ENCODE assay signal across 36 cellular contexts in genomic region chr1:11617741-11618140, GRCh38.
"Had no signal": no experiment of that assay in that cellular context is flagged by ENCODE, and none has a peak within 500 bp of the region (broad histone marks: within the 10 kb centered on the region; RNA-seq: fewer than 3 reads in every experiment).

No MANE protein-coding gene starts in this region.

- H3K4me1 ChIP-seq: ascending aorta, body of pancreas, breast epithelium had no signal

- H3K27ac ChIP-seq: ascending aorta, body of pancreas, brain microvascular endothelial cell, breast epithelium, VCaP had no signal

- H3K27me3 Mint-ChIP-seq: activated naive CD4-positive, alpha-beta T cell treated with anti-CD3 and anti-CD28 coated beads, Interleukin-2, amount 50 U/mL, for 24 hours had no signal

- ATAC-seq: activated CD8-positive, alpha-beta memory T cell treated with anti-CD3 and anti-CD28 coated beads, Interleukin-2, amount 10 ng/mL, durations not matched to agents 7 days and 5 days; activated CD8-positive, alpha-beta T cell treated with anti-CD3 and anti-CD28 coated beads for 36 hours; activated naive CD8-positive, alpha-beta T cell treated with anti-CD3 and anti-CD28 coated beads, Interleukin-2, amount 50 U/mL, for 24 hours; body of pancreas had no signal

- H3K36me3 ChIP-seq: ascending aorta, brain microvascular endothelial cell, breast epithelium had no signal

- DNase-seq: activated B cell treated with CpG ODN at 0.5 μM for 24 hours; activated CD4-positive, alpha-beta memory T cell treated with anti-CD3 and anti-CD28 coated beads for 36 hours; activated CD4-positive, alpha-beta T cell treated with anti-CD3 and anti-CD28 coated beads for 4 hours; activated CD4-positive, alpha-beta T cell treated with anti-CD3 and anti-CD28 coated beads, Interleukin-2, amount 10 ng/mL, durations not matched to agents 24 days and 14 days; activated CD4-positive, alpha-beta T cell treated with anti-CD3 and anti-CD28 coated beads, Interleukin-2, amount 50 U/mL, for 1 hour; activated CD4-positive, alpha-beta T cell treated with anti-CD3 and anti-CD28 coated beads, Interleukin-2, amount 50 U/mL, for 4 hours; activated CD4-positive, CD25-positive, alpha-beta regulatory T cell treated with anti-CD3 and anti-CD28 coated beads, Interleukin-2, amount 50 U/mL, for 72 hours; activated CD8-positive, alpha-beta memory T cell treated with anti-CD3 and anti-CD28 coated beads for 24 hours; activated CD8-positive, alpha-beta memory T cell treated with anti-CD3 and anti-CD28 coated beads, Interleukin-2, amount 10 ng/mL, durations not matched to agents 7 days and 5 days; activated CD8-positive, alpha-beta memory T cell treated with anti-CD3 and anti-CD28 coated beads, Interleukin-2, amount 50 U/mL, for 48 hours; activated CD8-positive, alpha-beta T cell treated with anti-CD3 and anti-CD28 coated beads for 36 hours; activated effector memory CD4-positive, alpha-beta T cell treated with Interleukin-2 at 50 U/mL for 16 hours; activated gamma-delta T cell; activated naive CD4-positive, alpha-beta T cell treated with anti-CD3 and anti-CD28 coated beads, Interleukin-2, amount 10 ng/mL, durations not matched to agents 7 days and 5 days; activated naive CD4-positive, alpha-beta T cell treated with Interleukin-2 at 50 U/mL for 16 hours; activated naive CD8-positive, alpha-beta T cell treated with anti-CD3 and anti-CD28 coated beads, Interleukin-2, amount 10 ng/mL, durations not matched to agents 7 days and 5 days; activated naive CD8-positive, alpha-beta T cell treated with anti-CD3 and anti-CD28 coated beads, Interleukin-2, amount 50 U/mL, for 24 hours; activated T-cell treated with anti-CD3 and anti-CD28 coated beads, Interleukin-2, amount 50 U/mL, for 24 hours; activated T-cell treated with anti-CD3 and anti-CD28 coated beads, Interleukin-2, amount 50 U/mL, for 48 hours; amygdala; anterior cingulate cortex; brain microvascular endothelial cell; central memory CD4-positive, alpha-beta T cell; T-helper 1 cell; T-helper 2 cell; T-helper 9 cell had no signal

- H3K4me3 Mint-ChIP-seq: activated B cell treated with CpG ODN at 0.5 μM for 24 hours; activated CD4-positive, alpha-beta memory T cell treated with anti-CD3 and anti-CD28 coated beads for 36 hours; activated CD4-positive, alpha-beta T cell treated with anti-CD3 and anti-CD28 coated beads, Interleukin-2, amount 10 ng/mL, durations not matched to agents 24 days and 14 days; activated CD8-positive, alpha-beta memory T cell treated with anti-CD3 and anti-CD28 coated beads, Interleukin-2, amount 10 ng/mL, durations not matched to agents 7 days and 5 days; activated CD8-positive, alpha-beta T cell treated with anti-CD3 and anti-CD28 coated beads for 36 hours; activated naive CD4-positive, alpha-beta T cell treated with anti-CD3 and anti-CD28 coated beads, Interleukin-2, amount 10 ng/mL, durations not matched to agents 7 days and 5 days; activated naive CD4-positive, alpha-beta T cell treated with anti-CD3 and anti-CD28 coated beads, Interleukin-2, amount 50 U/mL, for 24 hours; activated naive CD8-positive, alpha-beta T cell; activated naive CD8-positive, alpha-beta T cell treated with anti-CD3 and anti-CD28 coated beads, Interleukin-2, amount 10 ng/mL, durations not matched to agents 7 days and 5 days; activated naive CD8-positive, alpha-beta T cell treated with anti-CD3 and anti-CD28 coated beads, Interleukin-2, amount 50 U/mL, for 24 hours; activated T-cell treated with anti-CD3 and anti-CD28 coated beads, Interleukin-2, amount 50 U/mL, for 24 hours; T-helper 1 cell treated with Interleukin-12 subunit alpha and Interleukin-12 subunit beta and Interleukin-4 antibody, amounts not matched to agents 30 μg/mL and 1 μg/mL, for 36 hours; T-helper 2 cell treated with Interferon-gamma antibody and Interleukin-4, amounts not matched to agents 5 μg/mL and 100 μg/mL, for 36 hours had no signal

- H3K9me3 ChIP-seq: ascending aorta, body of pancreas, breast epithelium had no signal

- H3K27me3 ChIP-seq: ascending aorta, body of pancreas, brain microvascular endothelial cell had no signal

- H3K27ac Mint-ChIP-seq: activated B cell treated with CpG ODN at 0.5 μM for 24 hours; activated CD4-positive, alpha-beta memory T cell treated with anti-CD3 and anti-CD28 coated beads for 36 hours; activated CD4-positive, alpha-beta T cell treated with anti-CD3 and anti-CD28 coated beads, Interleukin-2, amount 10 ng/mL, durations not matched to agents 24 days and 14 days; activated CD8-positive, alpha-beta memory T cell treated with anti-CD3 and anti-CD28 coated beads, Interleukin-2, amount 10 ng/mL, durations not matched to agents 7 days and 5 days; activated CD8-positive, alpha-beta T cell treated with anti-CD3 and anti-CD28 coated beads for 36 hours; activated naive CD4-positive, alpha-beta T cell treated with anti-CD3 and anti-CD28 coated beads, Interleukin-2, amount 10 ng/mL, durations not matched to agents 7 days and 5 days; activated naive CD4-positive, alpha-beta T cell treated with anti-CD3 and anti-CD28 coated beads, Interleukin-2, amount 50 U/mL, for 24 hours; activated naive CD8-positive, alpha-beta T cell; activated naive CD8-positive, alpha-beta T cell treated with anti-CD3 and anti-CD28 coated beads, Interleukin-2, amount 10 ng/mL, durations not matched to agents 7 days and 5 days; activated naive CD8-positive, alpha-beta T cell treated with anti-CD3 and anti-CD28 coated beads, Interleukin-2, amount 50 U/mL, for 24 hours; activated T-cell treated with anti-CD3 and anti-CD28 coated beads, Interleukin-2, amount 50 U/mL, for 24 hours; activated T-helper 2 cell treated with anti-CD3 and anti-CD28 coated beads, Interferon-gamma antibody, Interleukin-2, Interleukin-4, amounts not matched to agents 10 μg/mL and 5 μg/mL and 100 μg/mL, durations not matched to agents 14 hours and 24 hours and 36 hours; T-helper 1 cell treated with Interleukin-12 subunit alpha and Interleukin-12 subunit beta and Interleukin-4 antibody, amounts not matched to agents 30 μg/mL and 1 μg/mL, for 36 hours; T-helper 2 cell treated with Interferon-gamma antibody and Interleukin-4, amounts not matched to agents 5 μg/mL and 100 μg/mL, for 36 hours had no signal

- H3K4me1 Mint-ChIP-seq: activated B cell treated with CpG ODN at 0.5 μM for 24 hours; activated CD4-positive, alpha-beta T cell treated with anti-CD3 and anti-CD28 coated beads, Interleukin-2, amount 10 ng/mL, durations not matched to agents 24 days and 14 days; activated CD8-positive, alpha-beta memory T cell treated with anti-CD3 and anti-CD28 coated beads, Interleukin-2, amount 10 ng/mL, durations not matched to agents 7 days and 5 days; activated naive CD4-positive, alpha-beta T cell treated with anti-CD3 and anti-CD28 coated beads, Interleukin-2, amount 10 ng/mL, durations not matched to agents 7 days and 5 days; activated naive CD4-positive, alpha-beta T cell treated with anti-CD3 and anti-CD28 coated beads, Interleukin-2, amount 50 U/mL, for 24 hours; activated naive CD8-positive, alpha-beta T cell treated with anti-CD3 and anti-CD28 coated beads, Interleukin-2, amount 50 U/mL, for 24 hours had no signal

- FAIRE-seq: TTC549 had no signal

- H3K4me3 ChIP-seq: ascending aorta, body of pancreas, breast epithelium had no signal

- H3K9me3 Mint-ChIP-seq: activated B cell treated with CpG ODN at 0.5 μM for 24 hours; activated CD4-positive, alpha-beta memory T cell treated with anti-CD3 and anti-CD28 coated beads for 36 hours; activated CD4-positive, alpha-beta T cell treated with anti-CD3 and anti-CD28 coated beads, Interleukin-2, amount 10 ng/mL, durations not matched to agents 24 days and 14 days; activated CD8-positive, alpha-beta T cell treated with anti-CD3 and anti-CD28 coated beads for 36 hours; activated naive CD4-positive, alpha-beta T cell treated with anti-CD3 and anti-CD28 coated beads, Interleukin-2, amount 10 ng/mL, durations not matched to agents 7 days and 5 days; activated naive CD4-positive, alpha-beta T cell treated with anti-CD3 and anti-CD28 coated beads, Interleukin-2, amount 50 U/mL, for 24 hours; activated naive CD8-positive, alpha-beta T cell treated with anti-CD3 and anti-CD28 coated beads, Interleukin-2, amount 10 ng/mL, durations not matched to agents 7 days and 5 days; activated naive CD8-positive, alpha-beta T cell treated with anti-CD3 and anti-CD28 coated beads, Interleukin-2, amount 50 U/mL, for 24 hours; activated T-cell treated with anti-CD3 and anti-CD28 coated beads, Interleukin-2, amount 50 U/mL, for 24 hours; activated T-helper 2 cell treated with anti-CD3 and anti-CD28 coated beads, Interferon-gamma antibody, Interleukin-2, Interleukin-4, amounts not matched to agents 10 μg/mL and 5 μg/mL and 100 μg/mL, durations not matched to agents 14 hours and 24 hours and 36 hours; T-helper 1 cell treated with Interleukin-12 subunit alpha and Interleukin-12 subunit beta and Interleukin-4 antibody, amounts not matched to agents 30 μg/mL and 1 μg/mL, for 36 hours; T-helper 2 cell treated with Interferon-gamma antibody and Interleukin-4, amounts not matched to agents 5 μg/mL and 100 μg/mL, for 36 hours had no signal

- H3K36me3 Mint-ChIP-seq: activated CD4-positive, alpha-beta memory T cell treated with anti-CD3 and anti-CD28 coated beads for 36 hours; activated CD8-positive, alpha-beta memory T cell treated with anti-CD3 and anti-CD28 coated beads, Interleukin-2, amount 10 ng/mL, durations not matched to agents 7 days and 5 days; activated naive CD4-positive, alpha-beta T cell treated with anti-CD3 and anti-CD28 coated beads, Interleukin-2, amount 10 ng/mL, durations not matched to agents 7 days and 5 days; activated naive CD4-positive, alpha-beta T cell treated with anti-CD3 and anti-CD28 coated beads, Interleukin-2, amount 50 U/mL, for 24 hours; activated naive CD8-positive, alpha-beta T cell; activated naive CD8-positive, alpha-beta T cell treated with anti-CD3 and anti-CD28 coated beads, Interleukin-2, amount 10 ng/mL, durations not matched to agents 7 days and 5 days had no signal
